In the genomic region with DNA sequence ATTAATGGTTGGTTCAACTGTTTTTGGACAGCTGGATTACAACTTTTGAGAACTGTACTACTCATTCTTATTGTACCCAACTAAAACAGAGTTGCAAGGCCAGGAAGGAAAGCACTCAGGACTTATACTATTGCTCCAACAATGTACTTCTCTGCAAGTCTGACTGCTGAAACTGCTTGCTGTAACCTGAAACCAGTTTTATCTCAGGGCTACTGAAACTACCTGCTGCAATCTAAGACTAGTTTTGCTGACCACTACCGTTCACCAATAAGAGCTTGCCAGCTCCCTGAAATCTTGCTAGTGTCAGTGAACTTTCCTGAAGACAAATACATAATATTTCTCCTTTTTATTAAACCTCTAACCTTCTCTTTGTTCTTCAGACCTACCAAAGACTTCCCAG, we compare ENCODE assay signal across 1 cellular context.
TF ChIP-seq lines count a peak whose summit lies in the region.

No MANE protein-coding gene starts in this region.

TF ChIP-seq in K562, 482 proteins besides CTCF, POLR2A, EP300 and RAD21:
- peak; percentile 83 for TF ChIP-seq ZEB2 (IDR thresholded peaks at IDR 0.05)
- no peak for TF ChIP-seq PRMT5 (CRISPR knock-in tag; IDR thresholded peaks at IDR 0.05)
- TF ChIP-seq, protein P1, sequence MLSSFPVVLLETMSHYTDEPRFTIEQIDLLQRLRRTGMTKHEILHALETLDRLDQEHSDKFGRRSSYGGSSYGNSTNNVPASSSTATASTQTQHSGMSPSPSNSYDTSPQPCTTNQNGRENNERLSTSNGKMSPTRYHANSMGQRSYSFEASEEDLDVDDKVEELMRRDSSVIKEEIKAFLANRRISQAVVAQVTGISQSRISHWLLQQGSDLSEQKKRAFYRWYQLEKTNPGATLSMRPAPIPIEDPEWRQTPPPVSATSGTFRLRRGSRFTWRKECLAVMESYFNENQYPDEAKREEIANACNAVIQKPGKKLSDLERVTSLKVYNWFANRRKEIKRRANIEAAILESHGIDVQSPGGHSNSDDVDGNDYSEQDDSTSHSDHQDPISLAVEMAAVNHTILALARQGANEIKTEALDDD (IDR thresholded peaks at IDR 0.05) = peak; percentile 62; the same call in 1 of the 2 replicates
TF ChIP-seq in K562: peak in this region for 2.
